Comparison of ENCODE assay signal across 3 cellular contexts in genomic region chr6:167453082-167453446, GRCh38.
TF ChIP-seq lines count a peak whose summit lies in the region.

No MANE protein-coding gene starts in this region.

TF ChIP-seq in HepG2, 621 proteins besides CTCF, POLR2A, EP300 and RAD21 (continues in another document):
- no peak for TF ChIP-seq TOPORS (CRISPR knock-in tag; IDR thresholded peaks at IDR 0.05)
- TF ChIP-seq PITX1 (CRISPR knock-in tag; IDR thresholded peaks at IDR 0.05), result no peak
- TF ChIP-seq SMAD3 (CRISPR knock-in tag; IDR thresholded peaks at IDR 0.05), result no peak
- TF ChIP-seq ZNF580 (CRISPR knock-in tag; IDR thresholded peaks at IDR 0.05; ENCODE audit: borderline replicate concordance, low read depth), result no peak
- TF ChIP-seq LCORL (IDR thresholded peaks at IDR 0.05), result peak; percentile 24; the same call in 1 of the 2 replicates
- no peak for TF ChIP-seq LCORL (CRISPR knock-in tag; IDR thresholded peaks at IDR 0.05)
- TF ChIP-seq ZNF441 (CRISPR knock-in tag; IDR thresholded peaks at IDR 0.05; ENCODE audit: borderline replicate concordance), result no peak
- TF ChIP-seq POGZ (CRISPR knock-in tag; IDR thresholded peaks at IDR 0.05), result no peak
- TF ChIP-seq ZNF24 (IDR thresholded peaks at IDR 0.05), result peak; percentile 78
- TF ChIP-seq IKZF5 (CRISPR knock-in tag; IDR thresholded peaks at IDR 0.05), result no peak
- TF ChIP-seq DMAP1 (CRISPR knock-in tag; IDR thresholded peaks at IDR 0.05), result no peak
- TF ChIP-seq ZNF660 (CRISPR knock-in tag; IDR thresholded peaks at IDR 0.05; ENCODE audit: borderline replicate concordance, low read depth), result no peak
- TF ChIP-seq FOXP1 (IDR thresholded peaks at IDR 0.05), result peak; percentile 8; the same call in 1 of the 2 replicates
- no peak for TF ChIP-seq FOXP1 (CRISPR knock-in tag; IDR thresholded peaks at IDR 0.05)
- TF ChIP-seq FOXA1 (IDR thresholded peaks at IDR 0.05), result no peak
- TF ChIP-seq FOXA1 (CRISPR knock-in tag; IDR thresholded peaks at IDR 0.05), result no peak
- TF ChIP-seq NR2F1 (CRISPR knock-in tag; IDR thresholded peaks at IDR 0.05), result no peak
- TF ChIP-seq, protein P1, sequence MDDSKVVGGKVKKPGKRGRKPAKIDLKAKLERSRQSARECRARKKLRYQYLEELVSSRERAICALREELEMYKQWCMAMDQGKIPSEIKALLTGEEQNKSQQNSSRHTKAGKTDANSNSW (CRISPR knock-in tag; IDR thresholded peaks at IDR 0.05; ENCODE audit: borderline replicate concordance), result no peak
- TF ChIP-seq ZNF687 (CRISPR knock-in tag; IDR thresholded peaks at IDR 0.05), result no peak
- no peak for TF ChIP-seq NFYB (CRISPR knock-in tag; IDR thresholded peaks at IDR 0.05)

TF ChIP-seq in GM12878, 131 proteins besides CTCF, POLR2A, EP300 and RAD21:
- TF ChIP-seq KDM1A (IDR thresholded peaks at IDR 0.05; ENCODE audit: borderline replicate concordance) (no peak), ZNF24 (IDR thresholded peaks at IDR 0.05) (peak; percentile 88)
- TF ChIP-seq, protein P2, sequence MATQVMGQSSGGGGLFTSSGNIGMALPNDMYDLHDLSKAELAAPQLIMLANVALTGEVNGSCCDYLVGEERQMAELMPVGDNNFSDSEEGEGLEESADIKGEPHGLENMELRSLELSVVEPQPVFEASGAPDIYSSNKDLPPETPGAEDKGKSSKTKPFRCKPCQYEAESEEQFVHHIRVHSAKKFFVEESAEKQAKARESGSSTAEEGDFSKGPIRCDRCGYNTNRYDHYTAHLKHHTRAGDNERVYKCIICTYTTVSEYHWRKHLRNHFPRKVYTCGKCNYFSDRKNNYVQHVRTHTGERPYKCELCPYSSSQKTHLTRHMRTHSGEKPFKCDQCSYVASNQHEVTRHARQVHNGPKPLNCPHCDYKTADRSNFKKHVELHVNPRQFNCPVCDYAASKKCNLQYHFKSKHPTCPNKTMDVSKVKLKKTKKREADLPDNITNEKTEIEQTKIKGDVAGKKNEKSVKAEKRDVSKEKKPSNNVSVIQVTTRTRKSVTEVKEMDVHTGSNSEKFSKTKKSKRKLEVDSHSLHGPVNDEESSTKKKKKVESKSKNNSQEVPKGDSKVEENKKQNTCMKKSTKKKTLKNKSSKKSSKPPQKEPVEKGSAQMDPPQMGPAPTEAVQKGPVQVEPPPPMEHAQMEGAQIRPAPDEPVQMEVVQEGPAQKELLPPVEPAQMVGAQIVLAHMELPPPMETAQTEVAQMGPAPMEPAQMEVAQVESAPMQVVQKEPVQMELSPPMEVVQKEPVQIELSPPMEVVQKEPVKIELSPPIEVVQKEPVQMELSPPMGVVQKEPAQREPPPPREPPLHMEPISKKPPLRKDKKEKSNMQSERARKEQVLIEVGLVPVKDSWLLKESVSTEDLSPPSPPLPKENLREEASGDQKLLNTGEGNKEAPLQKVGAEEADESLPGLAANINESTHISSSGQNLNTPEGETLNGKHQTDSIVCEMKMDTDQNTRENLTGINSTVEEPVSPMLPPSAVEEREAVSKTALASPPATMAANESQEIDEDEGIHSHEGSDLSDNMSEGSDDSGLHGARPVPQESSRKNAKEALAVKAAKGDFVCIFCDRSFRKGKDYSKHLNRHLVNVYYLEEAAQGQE (IDR thresholded peaks at IDR 0.05; ENCODE audit: low read depth, low read length), result no peak
- TF ChIP-seq, protein P3, sequence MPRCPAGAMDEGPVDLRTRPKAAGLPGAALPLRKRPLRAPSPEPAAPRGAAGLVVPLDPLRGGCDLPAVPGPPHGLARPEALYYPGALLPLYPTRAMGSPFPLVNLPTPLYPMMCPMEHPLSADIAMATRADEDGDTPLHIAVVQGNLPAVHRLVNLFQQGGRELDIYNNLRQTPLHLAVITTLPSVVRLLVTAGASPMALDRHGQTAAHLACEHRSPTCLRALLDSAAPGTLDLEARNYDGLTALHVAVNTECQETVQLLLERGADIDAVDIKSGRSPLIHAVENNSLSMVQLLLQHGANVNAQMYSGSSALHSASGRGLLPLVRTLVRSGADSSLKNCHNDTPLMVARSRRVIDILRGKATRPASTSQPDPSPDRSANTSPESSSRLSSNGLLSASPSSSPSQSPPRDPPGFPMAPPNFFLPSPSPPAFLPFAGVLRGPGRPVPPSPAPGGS (IDR thresholded peaks at IDR 0.05; ENCODE audit: borderline replicate concordance, insufficient read depth, low read depth, low read length, poor library complexity, severe bottlenecking), result peak; percentile 69
- TF ChIP-seq, protein P4, sequence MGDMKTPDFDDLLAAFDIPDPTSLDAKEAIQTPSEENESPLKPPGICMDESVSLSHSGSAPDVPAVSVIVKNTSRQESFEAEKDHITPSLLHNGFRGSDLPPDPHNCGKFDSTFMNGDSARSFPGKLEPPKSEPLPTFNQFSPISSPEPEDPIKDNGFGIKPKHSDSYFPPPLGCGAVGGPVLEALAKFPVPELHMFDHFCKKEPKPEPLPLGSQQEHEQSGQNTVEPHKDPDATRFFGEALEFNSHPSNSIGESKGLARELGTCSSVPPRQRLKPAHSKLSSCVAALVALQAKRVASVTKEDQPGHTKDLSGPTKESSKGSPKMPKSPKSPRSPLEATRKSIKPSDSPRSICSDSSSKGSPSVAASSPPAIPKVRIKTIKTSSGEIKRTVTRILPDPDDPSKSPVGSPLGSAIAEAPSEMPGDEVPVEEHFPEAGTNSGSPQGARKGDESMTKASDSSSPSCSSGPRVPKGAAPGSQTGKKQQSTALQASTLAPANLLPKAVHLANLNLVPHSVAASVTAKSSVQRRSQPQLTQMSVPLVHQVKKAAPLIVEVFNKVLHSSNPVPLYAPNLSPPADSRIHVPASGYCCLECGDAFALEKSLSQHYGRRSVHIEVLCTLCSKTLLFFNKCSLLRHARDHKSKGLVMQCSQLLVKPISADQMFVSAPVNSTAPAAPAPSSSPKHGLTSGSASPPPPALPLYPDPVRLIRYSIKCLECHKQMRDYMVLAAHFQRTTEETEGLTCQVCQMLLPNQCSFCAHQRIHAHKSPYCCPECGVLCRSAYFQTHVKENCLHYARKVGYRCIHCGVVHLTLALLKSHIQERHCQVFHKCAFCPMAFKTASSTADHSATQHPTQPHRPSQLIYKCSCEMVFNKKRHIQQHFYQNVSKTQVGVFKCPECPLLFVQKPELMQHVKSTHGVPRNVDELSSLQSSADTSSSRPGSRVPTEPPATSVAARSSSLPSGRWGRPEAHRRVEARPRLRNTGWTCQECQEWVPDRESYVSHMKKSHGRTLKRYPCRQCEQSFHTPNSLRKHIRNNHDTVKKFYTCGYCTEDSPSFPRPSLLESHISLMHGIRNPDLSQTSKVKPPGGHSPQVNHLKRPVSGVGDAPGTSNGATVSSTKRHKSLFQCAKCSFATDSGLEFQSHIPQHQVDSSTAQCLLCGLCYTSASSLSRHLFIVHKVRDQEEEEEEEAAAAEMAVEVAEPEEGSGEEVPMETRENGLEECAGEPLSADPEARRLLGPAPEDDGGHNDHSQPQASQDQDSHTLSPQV (IDR thresholded peaks at IDR 0.05), result no peak
TF ChIP-seq in GM12878: peak in this region for 2.

TF ChIP-seq in H1, 55 proteins besides CTCF, POLR2A, EP300 and RAD21:
- TF ChIP-seq SIN3A (conservative IDR thresholded peaks at IDR 0.05 in 1 of 2, IDR thresholded peaks at IDR 0.05 in 1 of 2; ENCODE audit: low read depth in 1 of 2, low read length in 2 of 2), result no peak
- TF ChIP-seq, protein P5, sequence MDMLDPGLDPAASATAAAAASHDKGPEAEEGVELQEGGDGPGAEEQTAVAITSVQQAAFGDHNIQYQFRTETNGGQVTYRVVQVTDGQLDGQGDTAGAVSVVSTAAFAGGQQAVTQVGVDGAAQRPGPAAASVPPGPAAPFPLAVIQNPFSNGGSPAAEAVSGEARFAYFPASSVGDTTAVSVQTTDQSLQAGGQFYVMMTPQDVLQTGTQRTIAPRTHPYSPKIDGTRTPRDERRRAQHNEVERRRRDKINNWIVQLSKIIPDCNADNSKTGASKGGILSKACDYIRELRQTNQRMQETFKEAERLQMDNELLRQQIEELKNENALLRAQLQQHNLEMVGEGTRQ (IDR thresholded peaks at IDR 0.05; ENCODE audit: low read length), result no peak
